In genomic region chr9:111938427-111938800, GRCh38 we compare ENCODE assay signal across 10 cellular contexts. TPM values are rescaled to one million over a fixed set of nuclear protein-coding genes. Genes with fewer than 3 reads are reported as not detected.
DNase-seq lines count a peak whose midpoint lies in the region; ATAC-seq and TF ChIP-seq lines count a peak whose summit lies in the region.
"Had no signal": no experiment of that assay in that cellular context is flagged by ENCODE, and none has a peak within 500 bp of the region (broad histone marks: within the 10 kb centered on the region; RNA-seq: fewer than 3 reads in every experiment).

No MANE protein-coding gene starts in this region.

- peaks cover 19% of the 10 kb centered on the region for H3K36me3 Mint-ChIP-seq in activated CD8-positive, alpha-beta memory T cell treated with anti-CD3 and anti-CD28 coated beads, Interleukin-2, amount 10 ng/mL, durations not matched to agents 7 days and 5 days

- no peaks in the 10 kb centered on the region for H3K27me3 ChIP-seq in brain microvascular endothelial cell (replicated peaks)
- no peaks in the 10 kb centered on the region for H3K27me3 ChIP-seq in BE2C
- H3K27me3 ChIP-seq: uterus had no signal

- peak overlapping the region; percentile 69 for H3K27ac ChIP-seq in brain microvascular endothelial cell
- peak overlapping the region in 18 of 21 experiments; percentile 12 to 81 (median 59) for H3K27ac ChIP-seq in skin epidermis
- no peak overlapping the region for H3K27ac ChIP-seq in substantia nigra (ENCODE audit: low read depth, low read length, poor library complexity, severe bottlenecking)

- no peaks in the 10 kb centered on the region for H3K27me3 Mint-ChIP-seq in activated CD8-positive, alpha-beta memory T cell treated with anti-CD3 and anti-CD28 coated beads, Interleukin-2, amount 10 ng/mL, durations not matched to agents 7 days and 5 days

- peak overlapping the region; percentile 17 for H3K27ac Mint-ChIP-seq in activated CD8-positive, alpha-beta memory T cell treated with anti-CD3 and anti-CD28 coated beads, Interleukin-2, amount 10 ng/mL, durations not matched to agents 7 days and 5 days

- in situ Hi-C loops in brain microvascular endothelial cell (cut with HindIII; ENCODE audit: low pct_ligation_motif_present, low sequenced_read_pairs): no loop called here

- H3K9me3 ChIP-seq in BE2C: no peaks in the 10 kb centered on the region
- H3K9me3 ChIP-seq: uterus had no signal

- H3K4me1 Mint-ChIP-seq in activated CD8-positive, alpha-beta memory T cell treated with anti-CD3 and anti-CD28 coated beads, Interleukin-2, amount 10 ng/mL, durations not matched to agents 7 days and 5 days: peaks cover 22% of the 10 kb centered on the region

- peaks cover 4% of the 10 kb centered on the region for H3K9me3 Mint-ChIP-seq in activated CD8-positive, alpha-beta memory T cell treated with anti-CD3 and anti-CD28 coated beads, Interleukin-2, amount 10 ng/mL, durations not matched to agents 7 days and 5 days (ENCODE audit: low read depth)

- DNase-seq in activated CD8-positive, alpha-beta memory T cell treated with anti-CD3 and anti-CD28 coated beads, Interleukin-2, amount 10 ng/mL, durations not matched to agents 7 days and 5 days: no peak
- no peak for DNase-seq in activated CD8-positive, alpha-beta memory T cell treated with anti-CD3 and anti-CD28 coated beads, Interleukin-2, amount 50 U/mL, for 48 hours
- DNase-seq in brain microvascular endothelial cell (no peak), BE2C (no peak), substantia nigra (lab: John Stamatoyannopoulos, UW) (no peak)
- DNase-seq: NCI-H2081 treated with DMSO at 0.1 percent for 48 hours had no signal

- peak; percentile 33 for ATAC-seq in activated CD8-positive, alpha-beta memory T cell treated with anti-CD3 and anti-CD28 coated beads, Interleukin-2, amount 10 ng/mL, durations not matched to agents 7 days and 5 days
- peak; percentile 9 for ATAC-seq in HG02759 (IDR thresholded peaks at IDR 0.05; ENCODE audit: unreplicated experiment)
- ATAC-seq in HG03571 (IDR thresholded peaks at IDR 0.05; ENCODE audit: unreplicated experiment): no peak

- no peak for TF ChIP-seq CTCF in brain microvascular endothelial cell (IDR thresholded peaks at IDR 0.05; ENCODE audit: low read depth, low read length, missing control alignments)
- TF ChIP-seq CTCF in BE2C (IDR thresholded peaks at IDR 0.05; ENCODE audit: low read depth, low read length): no peak

- H3K4me3 Mint-ChIP-seq in activated CD8-positive, alpha-beta memory T cell treated with anti-CD3 and anti-CD28 coated beads, Interleukin-2, amount 10 ng/mL, durations not matched to agents 7 days and 5 days: no peak overlapping the region

- H3K36me3 ChIP-seq in brain microvascular endothelial cell (replicated peaks) (peaks cover 32% of the 10 kb centered on the region), BE2C (peaks cover 6% of the 10 kb centered on the region; the same call in 1 of the 2 replicates)
- H3K36me3 ChIP-seq: uterus had no signal

- H3K4me1 ChIP-seq in BE2C: no peaks in the 10 kb centered on the region
- H3K4me1 ChIP-seq: uterus had no signal

- CTCF ChIA-PET in activated CD8-positive, alpha-beta memory T cell treated with anti-CD3 and anti-CD28 coated beads, Interleukin-2, amount 10 ng/mL, durations not matched to agents 7 days and 5 days (lab: Charles Lee): interaction anchor here (1.2 to 1.4 kb wide), 2 partner anchors 10 to 16 kb away, joined by 4 read pairs; no protein-coding TSS in a partner anchor

- H3K4me3 ChIP-seq in brain microvascular endothelial cell (ENCODE audit: low read depth, low read length) (no peak overlapping the region), skin epidermis (no peak overlapping the region), BE2C (ENCODE audit: low read depth, low read length) (no peak overlapping the region)
- H3K4me3 ChIP-seq: uterus had no signal

RNA-seq across cellular contexts. Expression of gene UGCG, which starts 41.8 kb away (rescaled TPM):
- total RNA-seq in activated CD8-positive, alpha-beta memory T cell treated with anti-CD3 and anti-CD28 coated beads, Interleukin-2, amount 10 ng/mL, durations not matched to agents 7 days and 5 days: 10 to 100 TPM; 14.4 to 21.6 TPM
- 8.2 TPM for polyA plus RNA-seq in BE2C (2012; ENCODE audit: insufficient read depth, insufficient read length, low read depth)
